Comparison of ENCODE assay signal across 8 cellular contexts in genomic region chrX:47361538-47362511, GRCh38. TPM values are rescaled to one million over a fixed set of nuclear protein-coding genes. Genes with fewer than 3 reads are reported as not detected.
DNase-seq lines count a peak whose midpoint lies in the region; TF ChIP-seq lines count a peak whose summit lies in the region.

No MANE protein-coding gene starts in this region.

- peak overlapping the region; percentile 70 for H3K27ac Mint-ChIP-seq in dendritic cell treated with granulocyte-macrophage colony-stimulating factor and Interleukin-4, amounts not matched to agents 40 ng/mL and 50 ng/mL, for 4 days

- H3K9me3 ChIP-seq in MG63: no peaks in the 10 kb centered on the region
- H3K9me3 ChIP-seq in spleen: no peaks in the 10 kb centered on the region

- peak overlapping the region; percentile 21 to 88 (median 80) for H3K27ac ChIP-seq in spleen

- DNase-seq in activated effector memory CD4-positive, alpha-beta T cell treated with anti-CD3 and anti-CD28 coated beads, Interleukin-2, amount 50 U/mL, for 16 hours: peak; percentile 72
- no peak for DNase-seq in activated effector memory CD4-positive, alpha-beta T cell treated with Interleukin-2 at 50 U/mL for 16 hours
- peak; percentile 94 for DNase-seq in H7
- DNase-seq in MG63: peak; percentile 76
- DNase-seq in SK-MEL-5 (ENCODE audit: low read depth, low spot score): peak; percentile 98
- DNase-seq in kidney glomerular epithelial cell (lab: John Stamatoyannopoulos, UW): peak; percentile 89
- DNase-seq in spleen: peak; percentile 88

- H3K27me3 ChIP-seq in H7 (ENCODE audit: control insufficient read depth, insufficient read depth, low read length) (no peaks in the 10 kb centered on the region), MG63 (no peaks in the 10 kb centered on the region), spleen (replicated peaks in 1 of 7) (no peaks in the 10 kb centered on the region)

- H3K4me1 ChIP-seq in spleen: peaks cover 0 to 13% (median 2%) of the 10 kb centered on the region in 6 donors

- no peak for TF ChIP-seq POLR2A in spleen (IDR thresholded peaks at IDR 0.05)

- no peaks in the 10 kb centered on the region for H3K9me3 Mint-ChIP-seq in dendritic cell treated with granulocyte-macrophage colony-stimulating factor and Interleukin-4, amounts not matched to agents 40 ng/mL and 50 ng/mL, for 4 days

- H3K36me3 Mint-ChIP-seq in dendritic cell treated with granulocyte-macrophage colony-stimulating factor and Interleukin-4, amounts not matched to agents 40 ng/mL and 50 ng/mL, for 4 days (ENCODE audit: low read depth): no peaks in the 10 kb centered on the region

- H3K4me3 Mint-ChIP-seq in dendritic cell treated with granulocyte-macrophage colony-stimulating factor and Interleukin-4, amounts not matched to agents 40 ng/mL and 50 ng/mL, for 4 days: peak overlapping the region; percentile 68

- H3K4me3 ChIP-seq in H7 (ENCODE audit: insufficient read depth, low read depth, low read length): peak overlapping the region; percentile 41
- H3K4me3 ChIP-seq in MG63: peak overlapping the region; percentile 34
- peak overlapping the region in 5 of 8 donors; percentile 20 to 64 (median 26) for H3K4me3 ChIP-seq in spleen

- peaks cover 28% of the 10 kb centered on the region for H3K4me1 Mint-ChIP-seq in dendritic cell treated with granulocyte-macrophage colony-stimulating factor and Interleukin-4, amounts not matched to agents 40 ng/mL and 50 ng/mL, for 4 days (ENCODE audit: low read depth)

- in situ Hi-C loops in SK-MEL-5 (cut with HindIII; ENCODE audit: low pct_unique_long_range_greater_than_20kb, low sequenced_read_pairs): no loop called here

- WGBS in spleen, 5 donors: 1 to 40% (median 3%) methylated on average over 10 to 13 of the region's 13 CpGs

- peak in 3 of 11 experiments; percentile 10 to 18 (median 15) for TF ChIP-seq CTCF in spleen (IDR thresholded peaks at IDR 0.05 in 8 of 11, conservative IDR thresholded peaks at IDR 0.05 in 3 of 11)

- peaks cover 2% of the 10 kb centered on the region for H3K27me3 Mint-ChIP-seq in dendritic cell treated with granulocyte-macrophage colony-stimulating factor and Interleukin-4, amounts not matched to agents 40 ng/mL and 50 ng/mL, for 4 days

- H3K36me3 ChIP-seq in H7 (replicated peaks; ENCODE audit: control insufficient read depth, insufficient read depth, low read length) (no peaks in the 10 kb centered on the region), MG63 (no peaks in the 10 kb centered on the region), spleen (no peaks in the 10 kb centered on the region)

- intact Hi-C loops in dendritic cell treated with granulocyte-macrophage colony-stimulating factor and Interleukin-4, amounts not matched to agents 40 ng/mL and 50 ng/mL, for 4 days (cut with micrococcal nuclease): no loop called here
- intact Hi-C loops in spleen (cut with DNase I; ENCODE audit: low total_unique reads): no loop called here

RNA-seq across cellular contexts. Expression of gene ZNF157, which starts 8.6 kb away (rescaled TPM):
- 0.26 and 0.31 TPM in 2 replicates for total RNA-seq in H7 (2014; rRNA removed; shearing (Covaris generic))
- 2.2 TPM in 1 of 2 replicates, not detected in the other for total RNA-seq in MG63 (2014; rRNA removed; shearing (Covaris generic); ENCODE audit: low replicate concordance)
- 0.24 TPM in 1 of 2 replicates, not detected in the other for total RNA-seq in SK-MEL-5 (2014; rRNA removed; shearing (Covaris generic))
- not detected in 2 replicates for polyA plus RNA-seq in SK-MEL-5 (2015; cell fraction: cytosol; rRNA removed)
- 0.07 TPM in 1 of 2 replicates, not detected in the other for polyA plus RNA-seq in SK-MEL-5 (2015; cell fraction: nucleus; rRNA removed)
- total RNA-seq in spleen: 1 to 10 TPM in 1 of 7 donors, under 1 TPM in 6; 0.40 to 1.6 (median 0.49) TPM
- under 1 TPM; 0.16 to 0.33 (median 0.20) TPM for polyA plus RNA-seq in spleen
